12 cellular contexts compared by ENCODE assay signal in genomic region chr7:11760372-11760771, GRCh38.
DNase-seq lines count a peak whose midpoint lies in the region; TF ChIP-seq lines count a peak whose summit lies in the region.
"Had no signal": no experiment of that assay in that cellular context is flagged by ENCODE, and none has a peak within 500 bp of the region (broad histone marks: within the 10 kb centered on the region; RNA-seq: fewer than 3 reads in every experiment).

No MANE protein-coding gene starts in this region.

- H3K9me3 Mint-ChIP-seq in mesothelial cell of epicardium = no peaks in the 10 kb centered on the region

- no peak overlapping the region for H3K27ac Mint-ChIP-seq in mesothelial cell of epicardium
- H3K27ac Mint-ChIP-seq: B cell had no signal

- H3K4me1 Mint-ChIP-seq in mesothelial cell of epicardium = no peaks in the 10 kb centered on the region
- H3K4me1 Mint-ChIP-seq: B cell had no signal

- DNase-seq in COLO668 (lab: John Stamatoyannopoulos, UW; ENCODE audit: unreplicated experiment) (peak; percentile 21), NB4 (ENCODE audit: low read depth) (peak; percentile 54), NCI-H748 treated with DMSO at 0.1 percent for 48 hours (lab: John Stamatoyannopoulos, UW) (peak; percentile 93), fibroblast of gingiva (ENCODE audit: low read depth) (peak; percentile 95), 8988T (no peak), HCEC 1CT (no peak), mesothelial cell of epicardium (ENCODE audit: low spot score in 2 of 2, unreplicated experiment in 2 of 2) (no peak), hippocampal formation (lab: John Stamatoyannopoulos, UW) (no peak)
- DNase-seq: activated CD4-positive, alpha-beta T cell treated with anti-CD3 and anti-CD28 coated beads, Interleukin-2, amount 50 U/mL, for 4 hours; NCI-H2171 treated with DMSO at 0.1 percent for 48 hours had no signal

- TF ChIP-seq CTCF in NB4 (IDR thresholded peaks at IDR 0.05; ENCODE audit: low read depth, low read length) = no peak
- TF ChIP-seq CTCF in mesothelial cell of epicardium (IDR thresholded peaks at IDR 0.05; ENCODE audit: unreplicated experiment) = no peak

- no peak overlapping the region for H3K4me3 Mint-ChIP-seq in mesothelial cell of epicardium
- H3K4me3 Mint-ChIP-seq: B cell had no signal

- H3K4me3 ChIP-seq in NB4 (ENCODE audit: low read depth, low read length) = no peak overlapping the region
- H3K4me3 ChIP-seq: skin epidermis had no signal

- H3K36me3 Mint-ChIP-seq in mesothelial cell of epicardium = no peaks in the 10 kb centered on the region

- TF ChIP-seq POLR2A in NB4 (IDR thresholded peaks at IDR 0.05; ENCODE audit: extremely low read depth, insufficient read length) = no peak

- H3K27me3 Mint-ChIP-seq in mesothelial cell of epicardium (ENCODE audit: low read depth) = no peaks in the 10 kb centered on the region
- H3K27me3 Mint-ChIP-seq: B cell had no signal

Comparison
In these comparisons a context has a peak if more than half of its experiments do, and no peak if none do; other contexts are left out.
1. DNase-seq: peak in COLO668 (single experiment), NB4 (single experiment), NCI-H748 treated with DMSO at 0.1 percent for 48 hours (single experiment) and fibroblast of gingiva (single experiment); none in 8988T (single experiment), HCEC 1CT (single experiment), mesothelial cell of epicardium (0 of 2) and hippocampal formation (0 of 2).